ENCODE assay signal across 11 cellular contexts in the genomic region with DNA sequence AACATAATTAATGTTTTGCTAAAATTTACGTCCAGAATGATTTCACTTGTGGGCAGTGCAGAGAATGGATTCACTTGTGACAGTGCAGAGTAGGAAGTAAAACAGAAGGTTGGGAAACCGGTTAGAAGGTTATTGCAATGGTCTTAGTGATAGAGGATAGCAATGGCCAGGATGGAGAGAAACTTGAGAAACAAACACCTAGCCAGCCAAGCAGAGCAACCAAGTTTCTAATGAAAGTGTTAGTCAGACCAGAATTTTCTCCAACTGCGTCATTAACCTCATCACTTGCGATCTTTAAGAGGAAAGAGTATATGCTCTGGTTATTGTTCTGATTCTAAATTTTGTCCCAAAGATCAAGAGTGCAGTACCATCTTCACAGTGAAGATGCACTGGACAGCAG. TPM values are rescaled to one million over a fixed set of nuclear protein-coding genes. Genes with fewer than 3 reads are reported as not detected.
DNase-seq lines count a peak whose midpoint lies in the region; ATAC-seq lines count a peak whose summit lies in the region.
"Had no signal": no experiment of that assay in that cellular context is flagged by ENCODE, and none has a peak within 500 bp of the region (broad histone marks: within the 10 kb centered on the region; RNA-seq: fewer than 3 reads in every experiment).

No MANE protein-coding gene starts in this region.

- peak overlapping the region; percentile 90 for H3K27ac Mint-ChIP-seq in stimulated activated memory B cell treated with anti-CD40 and anti-IgM and Interleukin-4, amounts not matched to agents 10 μg/mL and 1 μg/mL and 100 μg/mL, for 72 hours
- H3K27ac Mint-ChIP-seq: GM23338, neural progenitor cell had no signal

- peak overlapping the region; percentile 31 for H3K4me3 Mint-ChIP-seq in stimulated activated memory B cell treated with anti-CD40 and anti-IgM and Interleukin-4, amounts not matched to agents 10 μg/mL and 1 μg/mL and 100 μg/mL, for 72 hours
- H3K4me3 Mint-ChIP-seq: GM23338, neural progenitor cell had no signal

- H3K9me3 Mint-ChIP-seq in stimulated activated memory B cell treated with anti-CD40 and anti-IgM and Interleukin-4, amounts not matched to agents 10 μg/mL and 1 μg/mL and 100 μg/mL, for 72 hours, result peaks cover 8% of the 10 kb centered on the region
- H3K9me3 Mint-ChIP-seq: GM23338, neural progenitor cell had no signal

- H3K9me3 ChIP-seq in MG63, result no peaks in the 10 kb centered on the region

- no peaks in the 10 kb centered on the region for H3K27me3 Mint-ChIP-seq in stimulated activated memory B cell treated with anti-CD40 and anti-IgM and Interleukin-4, amounts not matched to agents 10 μg/mL and 1 μg/mL and 100 μg/mL, for 72 hours

- no peaks in the 10 kb centered on the region for H3K27me3 ChIP-seq in MG63

- peak; percentile 73 for ATAC-seq in GM18909 (IDR thresholded peaks at IDR 0.05; ENCODE audit: poor library complexity, unreplicated experiment)
- ATAC-seq in GM21825 (IDR thresholded peaks at IDR 0.05; ENCODE audit: unreplicated experiment), result peak; percentile 79
- peak; percentile 69 for ATAC-seq in HG03342 (IDR thresholded peaks at IDR 0.05; ENCODE audit: unreplicated experiment)
- peak; percentile 82 for ATAC-seq in stimulated activated memory B cell treated with anti-CD40 and anti-IgM and Interleukin-4, amounts not matched to agents 10 μg/mL and 1 μg/mL and 100 μg/mL, for 72 hours
- ATAC-seq: esophagus mucosa, GM23338 had no signal

- H3K36me3 ChIP-seq in MG63, result no peaks in the 10 kb centered on the region
- H3K36me3 ChIP-seq: neural progenitor cell had no signal

- no peak for DNase-seq in iPS-NIHi11 (ENCODE audit: low spot score)
- DNase-seq in MG63, result no peak
- DNase-seq in hepatic stellate cell (ENCODE audit: low spot score), result no peak
- DNase-seq: T-helper 1 cell had no signal

- peaks cover 6% of the 10 kb centered on the region for H3K36me3 Mint-ChIP-seq in stimulated activated memory B cell treated with anti-CD40 and anti-IgM and Interleukin-4, amounts not matched to agents 10 μg/mL and 1 μg/mL and 100 μg/mL, for 72 hours
- H3K36me3 Mint-ChIP-seq: neural progenitor cell had no signal

- H3K4me1 Mint-ChIP-seq in stimulated activated memory B cell treated with anti-CD40 and anti-IgM and Interleukin-4, amounts not matched to agents 10 μg/mL and 1 μg/mL and 100 μg/mL, for 72 hours, result peaks cover 84% of the 10 kb centered on the region

- H3K4me3 ChIP-seq in MG63, result no peak overlapping the region
- H3K4me3 ChIP-seq: GM23338, neural progenitor cell had no signal

RNA-seq across cellular contexts. Expression of a gene that starts 50.0 kb away (rescaled TPM):
- 7.9 and 8.5 TPM in 2 replicates for total RNA-seq in MG63 (2014; rRNA removed; shearing (Covaris generic); ENCODE audit: low replicate concordance)
